10 cellular contexts compared by ENCODE assay signal in genomic region chr3:58874248-58874741, GRCh38.
DNase-seq lines count a peak whose midpoint lies in the region; ATAC-seq and TF ChIP-seq lines count a peak whose summit lies in the region.
"Had no signal": no experiment of that assay in that cellular context is flagged by ENCODE, and none has a peak within 500 bp of the region (broad histone marks: within the 10 kb centered on the region; RNA-seq: fewer than 3 reads in every experiment).

No MANE protein-coding gene starts in this region.

- no TSS peak for BruUV-seq in Calu3 (replicated peaks; lab: Mats Ljungman, UMichigan)

- no peak for DNase-seq in Calu3
- DNase-seq in UCSD-AML1 (lab: John Stamatoyannopoulos, UW; ENCODE audit: unreplicated experiment), result peak; percentile 38
- DNase-seq in retina, result no peak
- DNase-seq in NCI-H2171 (lab: John Stamatoyannopoulos, UW), result no peak
- DNase-seq in head of caudate nucleus, result no peak
- no peak for DNase-seq in HuH-7 (ENCODE audit: low spot score)
- DNase-seq: GF-D8, NCI-H774 had no signal

- ATAC-seq in GM19328 (IDR thresholded peaks at IDR 0.05; ENCODE audit: unreplicated experiment) (peak; percentile 27), HG03095 (IDR thresholded peaks at IDR 0.05; ENCODE audit: unreplicated experiment) (peak; percentile 71)

- CTCF ChIA-PET in Calu3 (lab: Charles Lee), result no interaction called here

- no peaks in the 10 kb centered on the region for H3K27me3 Mint-ChIP-seq in Calu3 (ENCODE audit: unreplicated experiment)

- intact Hi-C loops in Calu3 (cut with micrococcal nuclease; ENCODE audit: unreplicated experiment) (no loop called here), head of caudate nucleus (cut with DNase I) (no loop called here)

- peak overlapping the region; percentile 75 for H3K27ac Mint-ChIP-seq in Calu3 (ENCODE audit: unreplicated experiment)

- H3K4me1 Mint-ChIP-seq in Calu3 (ENCODE audit: low read depth, unreplicated experiment), result peaks cover 18% of the 10 kb centered on the region

- no peaks in the 10 kb centered on the region for H3K9me3 Mint-ChIP-seq in Calu3 (ENCODE audit: low read depth, unreplicated experiment)

- H3K4me3 Mint-ChIP-seq in Calu3 (ENCODE audit: low read depth, unreplicated experiment), result peak overlapping the region; percentile 3

- no peak for TF ChIP-seq CTCF in Calu3 (IDR thresholded peaks at IDR 0.05; ENCODE audit: unreplicated experiment)

- no peaks in the 10 kb centered on the region for H3K36me3 Mint-ChIP-seq in Calu3 (ENCODE audit: insufficient read depth, unreplicated experiment)
